Comparison of ENCODE assay signal across 17 cellular contexts in genomic region chr6:116419069-116419468, GRCh38. TPM values are rescaled to one million over a fixed set of nuclear protein-coding genes. Genes with fewer than 3 reads are reported as not detected.
A peak's percentile ranks its signal among the peaks of the same experiment; 100 is the strongest.
DNase-seq lines count a peak whose midpoint lies in the region; ATAC-seq and TF ChIP-seq lines count a peak whose summit lies in the region.
"Had no signal": no experiment of that assay in that cellular context is flagged by ENCODE, and none has a peak within 500 bp of the region (broad histone marks: within the 10 kb centered on the region; RNA-seq: fewer than 3 reads in every experiment).

No MANE protein-coding gene starts in this region.

- H3K4me3 ChIP-seq in breast epithelium = no peak overlapping the region
- H3K4me3 ChIP-seq in spleen = no peak overlapping the region
- H3K4me3 ChIP-seq: BLaER1 treated with 17β-estradiol and CSF1 and Interleukin-3, amounts not matched to agents 10 nM and 100 nM; lung; suprapubic skin had no signal

- TF ChIP-seq CTCF in MCF 10A (IDR thresholded peaks at IDR 0.05; ENCODE audit: unreplicated experiment) (no peak), breast epithelium (IDR thresholded peaks at IDR 0.05) (no peak), spleen (IDR thresholded peaks at IDR 0.05 in 8 of 11, conservative IDR thresholded peaks at IDR 0.05 in 3 of 11) (no peak)

- no peaks in the 10 kb centered on the region for H3K9me3 Mint-ChIP-seq in MCF 10A (ENCODE audit: unreplicated experiment)
- H3K9me3 Mint-ChIP-seq: activated naive CD8-positive, alpha-beta T cell treated with anti-CD3 and anti-CD28 coated beads, Interleukin-2, amount 10 ng/mL, durations not matched to agents 7 days and 5 days; brain had no signal

- peaks cover 16% of the 10 kb centered on the region for H3K4me1 Mint-ChIP-seq in MCF 10A (ENCODE audit: insufficient read depth, unreplicated experiment)
- H3K4me1 Mint-ChIP-seq: activated naive CD8-positive, alpha-beta T cell treated with anti-CD3 and anti-CD28 coated beads, Interleukin-2, amount 10 ng/mL, durations not matched to agents 7 days and 5 days had no signal

- intact Hi-C loops in MCF 10A (cut with micrococcal nuclease) = no loop called here
- intact Hi-C loops in breast epithelium (cut with DNase I; ENCODE audit: low total_unique reads) = no loop called here
- intact Hi-C loops in spleen (cut with DNase I; ENCODE audit: low total_unique reads) = no loop called here

- no peak overlapping the region for H3K4me3 Mint-ChIP-seq in MCF 10A (ENCODE audit: unreplicated experiment)
- H3K4me3 Mint-ChIP-seq: activated naive CD8-positive, alpha-beta T cell treated with anti-CD3 and anti-CD28 coated beads, Interleukin-2, amount 10 ng/mL, durations not matched to agents 7 days and 5 days; brain had no signal

- no peaks in the 10 kb centered on the region for H3K4me1 ChIP-seq in breast epithelium
- peaks cover 0 to 11% (median 0%) of the 10 kb centered on the region in 6 donors for H3K4me1 ChIP-seq in spleen

- DNase-seq in MCF 10A (ENCODE audit: unreplicated experiment) (peak; percentile 30), breast epithelium (ENCODE audit: low spot score in 2 of 2) (no peak), RPMI7951 (ENCODE audit: low read depth) (peak; percentile 65), fibroblast of peridontal ligament (ENCODE audit: extremely low read depth) (peak; percentile 27), occipital lobe (lab: John Stamatoyannopoulos, UW) (no peak), spleen (no peak)
- DNase-seq: activated naive CD8-positive, alpha-beta T cell treated with anti-CD3 and anti-CD28 coated beads, Interleukin-2, amount 10 ng/mL, durations not matched to agents 7 days and 5 days; NCI-H2081; NK-92 treated with Interleukin-12 subunit alpha and Interleukin-12 subunit beta, amount 100 ng/mL, for 24 hours; stimulated activated CD8-positive, alpha-beta memory T cell treated with anti-CD3 and anti-CD28 coated beads, Interleukin-4, amount 100 ng/mL, for 48 hours had no signal

- POLR2A ChIA-PET in MCF 10A (lab: Yijun Ruan, JAX) = interaction anchor here (0.8 to 3.9 kb wide), 6 partner anchors 16 to 139 kb away, joined by 3 to 23 read pairs (median 10); partner anchors contain the start of genes DSE and TSPYL1

- H3K27ac ChIP-seq in breast epithelium = no peak overlapping the region
- no peak overlapping the region for H3K27ac ChIP-seq in spleen
- H3K27ac ChIP-seq: BLaER1 treated with 17β-estradiol and CSF1 and Interleukin-3, amounts not matched to agents 10 nM and 100 nM; suprapubic skin had no signal

- no TSS peak for BruUV-seq in MCF 10A (replicated peaks; lab: Mats Ljungman, UMichigan)

- H3K27me3 ChIP-seq in breast epithelium (no peaks in the 10 kb centered on the region), spleen (replicated peaks in 1 of 7) (no peaks in the 10 kb centered on the region)
- H3K27me3 ChIP-seq: BLaER1 treated with 17β-estradiol and CSF1 and Interleukin-3, amounts not matched to agents 10 nM and 100 nM; suprapubic skin had no signal

- H3K36me3 Mint-ChIP-seq in MCF 10A (ENCODE audit: insufficient read depth, unreplicated experiment) = peaks cover 22% of the 10 kb centered on the region
- H3K36me3 Mint-ChIP-seq: activated naive CD8-positive, alpha-beta T cell treated with anti-CD3 and anti-CD28 coated beads, Interleukin-2, amount 10 ng/mL, durations not matched to agents 7 days and 5 days had no signal

- CTCF ChIA-PET in MCF 10A (lab: Yijun Ruan, JAX) = interaction anchor here (0.5 to 1.4 kb wide), 6 partner anchors 116 to 237 kb away, joined by 3 to 7 read pairs (median 4); partner anchors contain the start of gene TSPYL1

- ATAC-seq in HG03196 (IDR thresholded peaks at IDR 0.05; ENCODE audit: unreplicated experiment) (no peak), HG02981 (IDR thresholded peaks at IDR 0.05; ENCODE audit: unreplicated experiment) (no peak)

- peak overlapping the region; percentile 84 for H3K27ac Mint-ChIP-seq in MCF 10A (ENCODE audit: low read depth, unreplicated experiment)
- H3K27ac Mint-ChIP-seq: activated naive CD8-positive, alpha-beta T cell treated with anti-CD3 and anti-CD28 coated beads, Interleukin-2, amount 10 ng/mL, durations not matched to agents 7 days and 5 days; brain had no signal

- no peaks in the 10 kb centered on the region for H3K9me3 ChIP-seq in breast epithelium
- H3K9me3 ChIP-seq in spleen = no peaks in the 10 kb centered on the region
- H3K9me3 ChIP-seq: suprapubic skin had no signal

- TF ChIP-seq POLR2A in breast epithelium (IDR thresholded peaks at IDR 0.05) (no peak), spleen (IDR thresholded peaks at IDR 0.05) (no peak)

- H3K27me3 Mint-ChIP-seq in MCF 10A (ENCODE audit: insufficient read depth, unreplicated experiment) = no peaks in the 10 kb centered on the region
- H3K27me3 Mint-ChIP-seq: brain had no signal

- H3K36me3 ChIP-seq in breast epithelium (no peaks in the 10 kb centered on the region), spleen (peaks cover 0 to 7% (median 0%) of the 10 kb centered on the region in 6 donors)
- H3K36me3 ChIP-seq: suprapubic skin had no signal

- WGBS in spleen, 5 donors = 89 to 100% (median 93%) methylated on average over 1 of the region's 1 CpG

RNA-seq across cellular contexts. Expression of gene CALHM6, which starts 42.1 kb away (rescaled TPM):
- total RNA-seq in MCF 10A (2022) (not detected in 2 replicates), breast epithelium (1 to 10 TPM; 2.3 to 9.1 (median 8.3) TPM), occipital lobe (2.7 TPM), spleen (100 to 1,000 TPM in 6 of 7 donors, 10 to 100 TPM in 1; 84.2 to 212 (median 168) TPM)
- 9.6 and 19.8 TPM in 2 replicates for total RNA-seq in RPMI7951 (2014; rRNA removed; shearing (Covaris generic))
- 100 to 1,000 TPM; 157 to 209 (median 171) TPM for polyA plus RNA-seq in spleen
- total RNA-seq: A673 had no signal

RNA-seq across cellular contexts. Expression of gene DSE, which starts 48.3 kb away (rescaled TPM):
- total RNA-seq in MCF 10A (2022) (66.0 and 86.5 TPM in 2 replicates), breast epithelium (100 to 1,000 TPM in 1 of 3 donors, 10 to 100 TPM in 2; 40.6 to 133 (median 50.9) TPM), occipital lobe (26.2 TPM), spleen (10 to 100 TPM; 52.9 to 82.3 (median 65.4) TPM)
- 64.9 and 69.7 TPM in 2 replicates for total RNA-seq in RPMI7951 (2014; rRNA removed; shearing (Covaris generic))
- polyA plus RNA-seq in spleen = 1 to 10 TPM; 8.2 to 9.4 (median 9.2) TPM

Comparison
In these comparisons a context has a peak if more than half of its experiments do, and no peak if none do; other contexts are left out.
1. DNase-seq: peak in MCF 10A (single experiment), RPMI7951 (single experiment) and fibroblast of peridontal ligament (single experiment); none in breast epithelium (0 of 2), occipital lobe (single experiment) and spleen (single experiment).